Comparison of ENCODE assay signal across 9 cellular contexts in genomic region chr11:65060913-65061408, GRCh38. TPM values are rescaled to one million over a fixed set of nuclear protein-coding genes. Genes with fewer than 3 reads are reported as not detected.
DNase-seq lines count a peak whose midpoint lies in the region; TF ChIP-seq lines count a peak whose summit lies in the region.
"Had no signal": no experiment of that assay in that cellular context is flagged by ENCODE, and none has a peak within 500 bp of the region (broad histone marks: within the 10 kb centered on the region; RNA-seq: fewer than 3 reads in every experiment).

No MANE protein-coding gene starts in this region.

- H2AFZ ChIP-seq in neural progenitor cell (replicated peaks): no peak overlapping the region

- H3K27me3 Mint-ChIP-seq in neural progenitor cell (ENCODE audit: insufficient read depth, low read depth): peaks cover 2% of the 10 kb centered on the region

- H3K4me1 Mint-ChIP-seq in neural progenitor cell: peaks cover 3% of the 10 kb centered on the region

- H3K36me3 Mint-ChIP-seq in neural progenitor cell: no peaks in the 10 kb centered on the region

- DNase-seq in NCI-H748 (lab: John Stamatoyannopoulos, UW; ENCODE audit: unreplicated experiment) (peak; percentile 22), NCI-H748 treated with DMSO at 0.1 percent for 48 hours (lab: John Stamatoyannopoulos, UW) (no peak), amniotic epithelial cell (ENCODE audit: low read depth) (peak; percentile 40), neural progenitor cell (ENCODE audit: low spot score) (peak; percentile 55), NCI-H2171 (lab: John Stamatoyannopoulos, UW) (no peak)
- no peak for DNase-seq in activated CD4-positive, CD25-positive, alpha-beta regulatory T cell treated with anti-CD3 and anti-CD28 coated beads, Interleukin-2, amount 50 U/mL, for 72 hours
- DNase-seq: ACHN, esophagus squamous epithelium, NCI-H446 treated with DMSO at 0.1 percent for 48 hours had no signal

- no peaks in the 10 kb centered on the region for H3K79me2 ChIP-seq in neural progenitor cell (ENCODE audit: low read depth)

- H3F3A ChIP-seq in neural progenitor cell (ENCODE audit: low read depth): no peaks in the 10 kb centered on the region

- H3K9ac ChIP-seq in neural progenitor cell: no peak overlapping the region

- H3K9me3 ChIP-seq in neural progenitor cell (ENCODE audit: low read depth): no peaks in the 10 kb centered on the region
- H3K9me3 ChIP-seq: esophagus squamous epithelium had no signal

- H3K27ac ChIP-seq in neural progenitor cell: no peak overlapping the region
- H3K27ac ChIP-seq: esophagus squamous epithelium had no signal

- H3K4me1 ChIP-seq in neural progenitor cell: no peaks in the 10 kb centered on the region
- H3K4me1 ChIP-seq: esophagus squamous epithelium had no signal

- peak; percentile 57 for TF ChIP-seq CTCF in neural progenitor cell (IDR thresholded peaks at IDR 0.05)

- H3K4me3 Mint-ChIP-seq in neural progenitor cell: no peak overlapping the region

- H3K27ac Mint-ChIP-seq in neural progenitor cell: no peak overlapping the region

- H3K4me2 ChIP-seq in neural progenitor cell: no peak overlapping the region

- H4K20me1 ChIP-seq in neural progenitor cell (ENCODE audit: low read depth): no peaks in the 10 kb centered on the region

- no peaks in the 10 kb centered on the region for H3K36me3 ChIP-seq in neural progenitor cell
- H3K36me3 ChIP-seq: esophagus squamous epithelium had no signal

- no peaks in the 10 kb centered on the region for H3K27me3 ChIP-seq in neural progenitor cell
- H3K27me3 ChIP-seq: esophagus squamous epithelium had no signal

- H3K9me3 Mint-ChIP-seq in neural progenitor cell: no peaks in the 10 kb centered on the region

- no peak overlapping the region for H3K4me3 ChIP-seq in neural progenitor cell
- H3K4me3 ChIP-seq: esophagus squamous epithelium had no signal

RNA-seq across cellular contexts. Expression of gene NAALADL1, which starts 2.6 kb away (rescaled TPM):
- 0.80 and 3.0 TPM in 2 replicates for total RNA-seq in neural progenitor cell (ENCODE audit: low replicate concordance)

RNA-seq across cellular contexts. Expression of gene SAC3D1, which starts 20.0 kb away (rescaled TPM):
- 3.0 and 13.2 TPM in 2 replicates for total RNA-seq in neural progenitor cell (ENCODE audit: low replicate concordance)

RNA-seq across cellular contexts. Expression of gene CDCA5, which starts 22.9 kb away (rescaled TPM):
- 46.7 and 57.3 TPM in 2 replicates for total RNA-seq in neural progenitor cell (ENCODE audit: low replicate concordance)

RNA-seq across cellular contexts. Expression of gene ZFPL1, which starts 23.1 kb away (rescaled TPM):
- total RNA-seq in neural progenitor cell (ENCODE audit: low replicate concordance): 12.6 and 36.1 TPM in 2 replicates

RNA-seq across cellular contexts. Expression of gene SNX15, which starts 33.7 kb away (rescaled TPM):
- total RNA-seq in neural progenitor cell (ENCODE audit: low replicate concordance): 10.7 and 16.8 TPM in 2 replicates

Comparison
In these comparisons a context has a peak if more than half of its experiments do, and no peak if none do; other contexts are left out.
1. DNase-seq: peak in NCI-H748 (single experiment), amniotic epithelial cell (single experiment) and neural progenitor cell (single experiment); none in NCI-H748 treated with DMSO at 0.1 percent for 48 hours (single experiment), activated CD4-positive, CD25-positive, alpha-beta regulatory T cell treated with anti-CD3 and anti-CD28 coated beads, Interleukin-2, amount 50 U/mL, for 72 hours (single experiment) and NCI-H2171 (single experiment).